In genomic region chr16:30394603-30395154, GRCh38 we compare ENCODE assay signal across 8 cellular contexts. TPM values are rescaled to one million over a fixed set of nuclear protein-coding genes. Genes with fewer than 3 reads are reported as not detected.
DNase-seq lines count a peak whose midpoint lies in the region; ATAC-seq, FAIRE-seq and TF ChIP-seq lines count a peak whose summit lies in the region.

No MANE protein-coding gene starts in this region.

- TF ChIP-seq POLR2A in body of pancreas (IDR thresholded peaks at IDR 0.05) (no peak), testis (IDR thresholded peaks at IDR 0.05) (no peak), GM18505 (IDR thresholded peaks at IDR 0.05; ENCODE audit: borderline replicate concordance, extremely low read depth, insufficient read depth, insufficient read length) (no peak)

- TF ChIP-seq CTCF in body of pancreas (IDR thresholded peaks at IDR 0.05), result no peak
- TF ChIP-seq CTCF in testis (IDR thresholded peaks at IDR 0.05), result no peak

- H3K4me3 ChIP-seq in HUES48 (ENCODE audit: low read depth, low read length) (peak overlapping the region; percentile 85), body of pancreas (peak overlapping the region; percentile 23 to 75), testis (peak overlapping the region; percentile 63 to 85)

- ATAC-seq in body of pancreas (no peak), GM18505 (IDR thresholded peaks at IDR 0.05; ENCODE audit: unreplicated experiment) (no peak)

- H3K27ac ChIP-seq in HUES48 (ENCODE audit: low read depth, low read length) (peak overlapping the region; percentile 99), body of pancreas (peak overlapping the region; percentile 48 to 84 (median 66)), testis (peak overlapping the region; percentile 53 to 85)

- H3K9ac ChIP-seq in HUES48 (ENCODE audit: low read depth, low read length), result peak overlapping the region; percentile 97

- no peak for FAIRE-seq in RCC 7860 (lab: Jason Lieb, UNC)

- H3K27me3 ChIP-seq in HUES48 (ENCODE audit: control insufficient read depth, insufficient read depth, low read length) (no peaks in the 10 kb centered on the region), body of pancreas (no peaks in the 10 kb centered on the region), testis (no peaks in the 10 kb centered on the region)

- peaks cover 23% of the 10 kb centered on the region for H3K36me3 ChIP-seq in HUES48 (ENCODE audit: control insufficient read depth, insufficient read depth, low read length)
- H3K36me3 ChIP-seq in body of pancreas (replicated peaks in 1 of 2; ENCODE audit: insufficient read depth in 1 of 2, low read depth in 2 of 2), result no peaks in the 10 kb centered on the region
- no peaks in the 10 kb centered on the region for H3K36me3 ChIP-seq in testis (ENCODE audit: low read depth, missing control alignments)

- DNase-seq in AG08395 (ENCODE audit: low spot score), result peak; percentile 22
- DNase-seq in body of pancreas, result no peak
- peak; percentile 36 for DNase-seq in kidney tubule cell (ENCODE audit: low spot score)
- no peak for DNase-seq in testis
- DNase-seq in NCI-H187 (lab: John Stamatoyannopoulos, UW), result no peak
- no peak for DNase-seq in RCC 7860 (ENCODE audit: low spot score)

- intact Hi-C loops in body of pancreas (cut with DNase I) (no loop called here), testis (cut with DNase I; ENCODE audit: low total_unique reads) (no loop called here)

- H3K4me1 ChIP-seq in HUES48 (ENCODE audit: control insufficient read depth, insufficient read depth, low read length) (peaks cover 14% of the 10 kb centered on the region), body of pancreas (peaks cover 28% of the 10 kb centered on the region), testis (peaks cover 6% of the 10 kb centered on the region)

- no peaks in the 10 kb centered on the region for H3K9me3 ChIP-seq in HUES48 (ENCODE audit: control insufficient read depth, insufficient read depth, low read length)
- no peaks in the 10 kb centered on the region for H3K9me3 ChIP-seq in body of pancreas
- no peaks in the 10 kb centered on the region for H3K9me3 ChIP-seq in testis

- WGBS in body of pancreas, 2 donors, result 6 to 9% methylated on average over 23 to 31 of the region's 31 CpGs
- WGBS in testis, 2 donors, result 1 to 2% methylated on average over 31 of the region's 31 CpGs

RNA-seq across cellular contexts. Expression of gene ZNF48, which starts 0.5 kb away (rescaled TPM):
- total RNA-seq in body of pancreas, result 10 to 100 TPM in 1 of 2 donors, 1 to 10 TPM in 1; 9.3 to 12.2 TPM
- 1 to 10 TPM; 6.5 to 9.0 TPM for total RNA-seq in testis
- polyA plus RNA-seq in testis (ENCODE audit: insufficient read depth, low read depth, low replicate concordance), result 6.3 TPM

RNA-seq across cellular contexts. Expression of gene SEPTIN1, which starts 12.3 kb away (rescaled TPM):
- under 1 TPM; 0.26 to 0.33 TPM for total RNA-seq in body of pancreas
- 1 to 10 TPM in 1 of 2 donors, under 1 TPM in 1; 0.63 to 2.4 TPM for total RNA-seq in testis
- 3.9 TPM for polyA plus RNA-seq in testis (ENCODE audit: insufficient read depth, low read depth, low replicate concordance)

RNA-seq across cellular contexts. Expression of gene ZNF771, which starts 12.7 kb away (rescaled TPM):
- total RNA-seq in body of pancreas (10 to 100 TPM; 16.6 to 18.8 TPM), testis (10 to 100 TPM; 35.6 to 37.2 TPM)
- 3.0 TPM for polyA plus RNA-seq in testis (ENCODE audit: insufficient read depth, low read depth, low replicate concordance)

RNA-seq across cellular contexts. Expression of gene MYL11, which starts 20.1 kb away (rescaled TPM):
- not detected for total RNA-seq in body of pancreas
- 1 to 10 TPM; 2.5 to 4.2 TPM for total RNA-seq in testis
- polyA plus RNA-seq in testis (ENCODE audit: insufficient read depth, low read depth, low replicate concordance), result 18.5 TPM

RNA-seq across cellular contexts. Expression of gene TBC1D10B, which starts 24.4 kb away (rescaled TPM):
- 10 to 100 TPM; 17.9 to 22.1 TPM for total RNA-seq in body of pancreas
- total RNA-seq in testis, result 10 to 100 TPM; 60.5 to 64.0 TPM
- 86.2 TPM for polyA plus RNA-seq in testis (ENCODE audit: insufficient read depth, low read depth, low replicate concordance)

Comparison
In these comparisons a context has a peak if more than half of its experiments do, and no peak if none do; other contexts are left out.
1. DNase-seq: peak in AG08395 (single experiment) and kidney tubule cell (single experiment); none in body of pancreas (0 of 4), testis (single experiment), NCI-H187 (0 of 2) and RCC 7860 (single experiment).
2. Peak in every context shown above with its lines, with median percentiles within 50 percentile points of each other: H3K27ac ChIP-seq and H3K4me3 ChIP-seq.